In the genomic region with DNA sequence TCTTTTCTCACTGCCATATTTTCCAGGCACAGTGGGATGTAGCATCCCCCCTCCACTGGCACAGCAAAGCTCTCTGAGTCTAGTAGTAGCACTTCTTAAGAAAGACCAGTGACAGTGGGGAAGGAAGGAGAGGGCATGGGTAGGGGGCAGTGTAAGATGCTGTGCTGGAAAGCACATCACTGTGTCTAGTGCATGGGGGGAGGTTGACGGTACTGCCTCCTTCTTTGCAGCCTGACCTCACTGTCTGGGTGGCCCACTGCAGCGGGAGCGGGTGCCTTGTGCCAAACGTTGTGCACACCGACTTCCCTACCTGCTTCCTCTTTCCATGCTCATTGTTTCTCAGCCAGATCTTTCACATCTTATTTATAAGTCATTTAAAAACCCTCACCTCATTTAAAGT, we compare ENCODE assay signal across 26 cellular contexts.
DNase-seq lines count a peak whose midpoint lies in the region; ATAC-seq and TF ChIP-seq lines count a peak whose summit lies in the region.
"Had no signal": no experiment of that assay in that cellular context is flagged by ENCODE, and none has a peak within 500 bp of the region (broad histone marks: within the 10 kb centered on the region; RNA-seq: fewer than 3 reads in every experiment).

No MANE protein-coding gene starts in this region.

- no peak overlapping the region for H3K4me3 Mint-ChIP-seq in activated CD8-positive, alpha-beta T cell treated with anti-CD3 and anti-CD28 coated beads for 36 hours
- H3K4me3 Mint-ChIP-seq: activated CD4-positive, alpha-beta T cell treated with anti-CD3 and anti-CD28 coated beads, Interleukin-2, amount 10 ng/mL, durations not matched to agents 24 days and 14 days; activated naive CD4-positive, alpha-beta T cell treated with anti-CD3 and anti-CD28 coated beads, Interleukin-2, amount 10 ng/mL, durations not matched to agents 7 days and 5 days; CD4-positive, CD25-positive, alpha-beta regulatory T cell; nephron progenitor cell; T-helper 2 cell treated with Interferon-gamma antibody and Interleukin-4, amounts not matched to agents 5 μg/mL and 100 μg/mL, for 36 hours; type B pancreatic cell had no signal

- no CpG with 5 or more reads among the region's 5 CpGs for WGBS in IMR-90 (ENCODE audit: extremely low coverage in 2 of 2, insufficient read length in 1 of 2), 2 experiments
- 73 to 84% methylated on average over 5 of the region's 5 CpGs for WGBS in thyroid gland, 2 donors

- no peak for TF ChIP-seq CTCF in IMR-90 (conservative IDR thresholded peaks at IDR 0.05; ENCODE audit: low read depth, low read length)
- TF ChIP-seq CTCF in WERI-Rb-1 (IDR thresholded peaks at IDR 0.05; ENCODE audit: low read depth, low read length) = peak; percentile 16; the same call in 1 of the 2 replicates
- no peak for TF ChIP-seq CTCF in thyroid gland (IDR thresholded peaks at IDR 0.05)
- TF ChIP-seq CTCF in activated CD8-positive, alpha-beta T cell treated with anti-CD3 and anti-CD28 coated beads for 36 hours (IDR thresholded peaks at IDR 0.05) = no peak

- no peak for TF ChIP-seq POLR2A in IMR-90 (IDR thresholded peaks at IDR 0.05; ENCODE audit: low read depth, low read length)
- no peak for TF ChIP-seq POLR2A in thyroid gland (IDR thresholded peaks at IDR 0.05)

- peak overlapping the region; percentile 39 for H3K14ac ChIP-seq in IMR-90 (replicated peaks; ENCODE audit: low read depth, low read length)

- CTCF ChIA-PET in IMR-90 (lab: Yijun Ruan, JAX) = interaction anchor here (0.6 kb wide), 1 partner anchor 113 kb away, joined by 3 read pairs; no protein-coding TSS in a partner anchor
- CTCF ChIA-PET in activated CD8-positive, alpha-beta T cell treated with anti-CD3 and anti-CD28 coated beads for 36 hours (lab: Charles Lee) = no interaction called here

- ATAC-seq in IMR-90 (ENCODE audit: low read depth) = peak; percentile 36
- no peak for ATAC-seq in activated CD8-positive, alpha-beta T cell treated with anti-CD3 and anti-CD28 coated beads for 36 hours
- ATAC-seq: left cardiac atrium, Right ventricle myocardium inferior had no signal

- POLR2A ChIA-PET in IMR-90 (lab: Charles Lee; ENCODE audit: unreplicated experiment) = no interaction called here
- POLR2A ChIA-PET in activated CD8-positive, alpha-beta T cell treated with anti-CD3 and anti-CD28 coated beads for 36 hours (lab: Charles Lee) = no interaction called here

- H3K4me2 ChIP-seq in IMR-90 (ENCODE audit: low read depth, low read length) = peak overlapping the region; percentile 63

- H3K23ac ChIP-seq in IMR-90 (ENCODE audit: low read depth, low read length) = peak overlapping the region; percentile 28; the same call in 1 of the 2 replicates

- H3K56ac ChIP-seq in IMR-90 (ENCODE audit: extremely low read depth, insufficient read depth, low read length) = no peak overlapping the region

- peaks cover 13% of the 10 kb centered on the region; the same call in 1 of the 2 replicates for H3K9me1 ChIP-seq in IMR-90 (ENCODE audit: insufficient read depth, low read length)

- H3K4me1 ChIP-seq in IMR-90 (ENCODE audit: control insufficient read depth, insufficient read depth, low read length) = peaks cover 13% of the 10 kb centered on the region
- H3K4me1 ChIP-seq in thyroid gland = peaks cover 37 to 43% of the 10 kb centered on the region in 2 donors

- H2AK9ac ChIP-seq in IMR-90 (replicated peaks; ENCODE audit: low read depth, low read length, poor library complexity) = peak overlapping the region; percentile 14

- H2AK5ac ChIP-seq in IMR-90 (ENCODE audit: low read depth, low read length) = peak overlapping the region; percentile 64

- dilution Hi-C loops in IMR-90 (cut with HindIII; ENCODE audit: low sequenced_read_pairs, unreplicated experiment) = no loop called here

- peak overlapping the region; percentile 55 for H2BK5ac ChIP-seq in IMR-90 (ENCODE audit: low read depth, low read length, poor library complexity, severe bottlenecking)

- no peak overlapping the region for H3K27ac Mint-ChIP-seq in activated CD8-positive, alpha-beta T cell treated with anti-CD3 and anti-CD28 coated beads for 36 hours
- H3K27ac Mint-ChIP-seq: activated CD4-positive, alpha-beta T cell treated with anti-CD3 and anti-CD28 coated beads, Interleukin-2, amount 10 ng/mL, durations not matched to agents 24 days and 14 days; activated naive CD4-positive, alpha-beta T cell treated with anti-CD3 and anti-CD28 coated beads, Interleukin-2, amount 10 ng/mL, durations not matched to agents 7 days and 5 days; CD4-positive, CD25-positive, alpha-beta regulatory T cell; nephron progenitor cell; T-helper 2 cell treated with Interferon-gamma antibody and Interleukin-4, amounts not matched to agents 5 μg/mL and 100 μg/mL, for 36 hours; type B pancreatic cell had no signal

- H3K36me3 ChIP-seq in IMR-90 (ENCODE audit: control insufficient read depth, insufficient read depth, low read length) (no peaks in the 10 kb centered on the region), WERI-Rb-1 (no peaks in the 10 kb centered on the region), thyroid gland (no peaks in the 10 kb centered on the region)
- H3K36me3 ChIP-seq: MG63 had no signal

- H2BK15ac ChIP-seq in IMR-90 (ENCODE audit: low read depth, low read length) = peak overlapping the region; percentile 7; the same call in 2 of the 3 replicates

- no peaks in the 10 kb centered on the region for H3K79me1 ChIP-seq in IMR-90 (ENCODE audit: low read depth in 1 of 2, low read length in 2 of 2)

- intact Hi-C loops in IMR-90 (cut with micrococcal nuclease) (loop anchor here (10.0 kb wide), 1 partner anchor 1683 kb away; a partner anchor contains a TSS), thyroid gland (cut with DNase I) (loop anchor here (10.0 kb wide), 1 partner anchor 117 kb away; no protein-coding TSS in a partner anchor)
- intact Hi-C loops in activated CD8-positive, alpha-beta T cell treated with anti-CD3 and anti-CD28 coated beads for 36 hours (cut with micrococcal nuclease) = no loop called here

- H3K4ac ChIP-seq in IMR-90 (ENCODE audit: low read depth, low read length) = peak overlapping the region; percentile 78

- peak overlapping the region; percentile 85 for H4K5ac ChIP-seq in IMR-90 (ENCODE audit: low read depth, low read length)

- H3K4me3 ChIP-seq in IMR-90 (ENCODE audit: insufficient read depth, low read depth, low read length) (no peak overlapping the region), WERI-Rb-1 (ENCODE audit: low read depth, low read length) (no peak overlapping the region), thyroid gland (replicated peaks in 1 of 3) (no peak overlapping the region)
- H3K4me3 ChIP-seq: hepatocyte had no signal

- no peaks in the 10 kb centered on the region for H4K20me1 ChIP-seq in IMR-90 (ENCODE audit: insufficient read depth, low read length)

- no peaks in the 10 kb centered on the region for H3K36me3 Mint-ChIP-seq in activated CD8-positive, alpha-beta T cell treated with anti-CD3 and anti-CD28 coated beads for 36 hours (ENCODE audit: low read depth)
- H3K36me3 Mint-ChIP-seq: activated naive CD4-positive, alpha-beta T cell treated with anti-CD3 and anti-CD28 coated beads, Interleukin-2, amount 10 ng/mL, durations not matched to agents 7 days and 5 days; CD4-positive, CD25-positive, alpha-beta regulatory T cell; type B pancreatic cell had no signal

- H3K27me3 ChIP-seq in IMR-90 (ENCODE audit: control insufficient read depth, insufficient read depth, low read length) (no peaks in the 10 kb centered on the region), WERI-Rb-1 (ENCODE audit: insufficient read depth, low read depth, severe bottlenecking) (no peaks in the 10 kb centered on the region), thyroid gland (no peaks in the 10 kb centered on the region)
- H3K27me3 ChIP-seq: hepatocyte, MG63 had no signal

- peak overlapping the region; percentile 46 for H3K27ac ChIP-seq in IMR-90 (ENCODE audit: insufficient read depth, low read length)
- H3K27ac ChIP-seq in WERI-Rb-1 = no peak overlapping the region
- peak overlapping the region in 2 of 3 donors; percentile 34 to 59 for H3K27ac ChIP-seq in thyroid gland
- H3K27ac ChIP-seq: epithelial cell of prostate, hepatocyte, parathyroid adenoma had no signal

- peak overlapping the region; percentile 15 to 66; a peak in 2 of 4 replicates for H4K8ac ChIP-seq in IMR-90 (ENCODE audit: low read depth in 2 of 2, low read length in 2 of 2)

- in situ Hi-C loops in IMR-90 (cut with MboI; ENCODE audit: low sequenced_read_pairs) = no loop called here

- no peak for TF ChIP-seq RAD21 in IMR-90 (IDR thresholded peaks at IDR 0.05; ENCODE audit: low read length)

- peak overlapping the region; percentile 66 for H2BK120ac ChIP-seq in IMR-90 (ENCODE audit: low read depth, low read length)

- DNase-seq in IMR-90 (no peak), WERI-Rb-1 (no peak), germinal center (ENCODE audit: low spot score) (peak; percentile 10), thyroid gland (no peak), Ammon's horn (ENCODE audit: low spot score) (no peak)
- no peak for DNase-seq in activated CD8-positive, alpha-beta T cell treated with anti-CD3 and anti-CD28 coated beads for 36 hours
- no peak for DNase-seq in activated CD4-positive, alpha-beta T cell treated with anti-CD3 and anti-CD28 coated beads, Interleukin-2, amount 50 U/mL, for 1 hour
- DNase-seq: activated CD4-positive, alpha-beta T cell treated with anti-CD3 and anti-CD28 coated beads, Interleukin-2, amount 10 ng/mL, durations not matched to agents 24 days and 14 days; activated naive CD4-positive, alpha-beta T cell treated with anti-CD3 and anti-CD28 coated beads, Interleukin-2, amount 10 ng/mL, durations not matched to agents 7 days and 5 days; CD4-positive, CD25-positive, alpha-beta regulatory T cell; H7; KBM-7; left cardiac atrium; NCI-H1417 treated with DMSO at 0.1 percent for 48 hours; NCI-H2107; NCI-H446; NCI-H774; nephron progenitor cell; stimulated activated CD4-positive, alpha-beta T cell treated with anti-CD3 and anti-CD28 coated beads, Interleukin-2, amount 100 ng/mL, for 24 hours had no signal

- peak overlapping the region; percentile 27; the same call in 1 of the 2 replicates for H4K91ac ChIP-seq in IMR-90 (ENCODE audit: insufficient read depth, low read depth, low read length)

- H3K9me3 Mint-ChIP-seq in activated CD8-positive, alpha-beta T cell treated with anti-CD3 and anti-CD28 coated beads for 36 hours = no peaks in the 10 kb centered on the region
- H3K9me3 Mint-ChIP-seq: activated naive CD4-positive, alpha-beta T cell treated with anti-CD3 and anti-CD28 coated beads, Interleukin-2, amount 10 ng/mL, durations not matched to agents 7 days and 5 days; nephron progenitor cell; T-helper 2 cell treated with Interferon-gamma antibody and Interleukin-4, amounts not matched to agents 5 μg/mL and 100 μg/mL, for 36 hours; type B pancreatic cell had no signal

- peak overlapping the region; percentile 74 for H2AFZ ChIP-seq in IMR-90 (replicated peaks; ENCODE audit: low read length, poor library complexity)
- H2AFZ ChIP-seq: hepatocyte, parathyroid adenoma had no signal

- peak overlapping the region; percentile 44 for H2BK20ac ChIP-seq in IMR-90 (ENCODE audit: low read depth, low read length)

- peaks cover 3% of the 10 kb centered on the region for H3K4me1 Mint-ChIP-seq in activated CD8-positive, alpha-beta T cell treated with anti-CD3 and anti-CD28 coated beads for 36 hours (ENCODE audit: low read depth)
- H3K4me1 Mint-ChIP-seq: activated naive CD4-positive, alpha-beta T cell treated with anti-CD3 and anti-CD28 coated beads, Interleukin-2, amount 10 ng/mL, durations not matched to agents 7 days and 5 days had no signal

- peaks cover 4% of the 10 kb centered on the region for H3K27me3 Mint-ChIP-seq in activated CD8-positive, alpha-beta T cell treated with anti-CD3 and anti-CD28 coated beads for 36 hours
- H3K27me3 Mint-ChIP-seq: type B pancreatic cell had no signal

- no TSS peak for BruUV-seq in IMR-90 (replicated peaks; lab: Mats Ljungman, UMichigan)

- no peak overlapping the region for H3K9ac ChIP-seq in IMR-90 (ENCODE audit: low read depth, low read length)
- H3K9ac ChIP-seq: parathyroid adenoma had no signal

- H3K9me3 ChIP-seq in IMR-90 (ENCODE audit: control insufficient read depth, insufficient read depth, low read length) (no peaks in the 10 kb centered on the region), WERI-Rb-1 (ENCODE audit: severe bottlenecking) (no peaks in the 10 kb centered on the region), thyroid gland (no peaks in the 10 kb centered on the region)
- H3K9me3 ChIP-seq: MG63 had no signal

- peak overlapping the region; percentile 48 for H3K18ac ChIP-seq in IMR-90 (ENCODE audit: low read depth, low read length)
